9 cellular contexts compared by ENCODE assay signal in the genomic region with DNA sequence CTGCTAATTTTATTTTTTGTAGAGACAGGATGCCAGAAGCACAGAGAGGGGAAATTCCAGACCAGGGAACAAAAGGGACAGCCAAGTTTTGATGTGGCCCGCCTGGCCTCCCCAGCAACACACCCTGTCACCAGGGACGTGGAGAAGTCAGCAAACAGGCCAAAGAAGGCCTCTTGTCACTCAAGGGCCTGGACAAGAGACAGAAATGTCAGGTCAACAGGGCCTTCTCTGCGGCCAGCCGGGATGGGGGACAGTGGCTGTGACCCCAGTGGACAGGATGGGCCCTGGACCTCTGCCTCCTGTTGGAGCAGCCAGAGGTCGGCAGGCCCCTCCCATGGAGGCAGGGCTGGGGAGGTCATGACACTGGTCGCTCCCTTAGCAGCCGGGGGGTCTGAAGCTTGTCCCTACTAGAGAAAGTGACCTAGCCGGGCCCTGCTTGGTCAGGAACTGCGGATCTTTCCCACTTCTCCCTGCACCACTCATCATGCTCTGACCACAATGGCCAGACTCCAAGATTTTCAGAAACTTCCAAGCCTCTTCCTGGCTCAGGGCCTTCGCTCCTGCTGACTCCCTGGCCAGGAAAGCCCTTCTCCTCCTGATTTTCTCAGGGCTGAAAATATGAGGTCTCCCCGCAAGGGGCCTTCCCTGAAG. TPM values are rescaled to one million over a fixed set of nuclear protein-coding genes. Genes with fewer than 3 reads are reported as not detected.
DNase-seq lines count a peak whose midpoint lies in the region; ATAC-seq and TF ChIP-seq lines count a peak whose summit lies in the region.
"Had no signal": no experiment of that assay in that cellular context is flagged by ENCODE, and none has a peak within 500 bp of the region (broad histone marks: within the 10 kb centered on the region; RNA-seq: fewer than 3 reads in every experiment).

No MANE protein-coding gene starts in this region.

- no peak for TF ChIP-seq POLR2A in upper lobe of left lung (IDR thresholded peaks at IDR 0.05)

- H3K4me1 Mint-ChIP-seq in type B pancreatic cell (ENCODE audit: unreplicated experiment), result no peaks in the 10 kb centered on the region

- H3K36me3 ChIP-seq in mucosa of rectum (ENCODE audit: control insufficient read depth in 2 of 2, insufficient read depth in 2 of 2, low read length in 2 of 2) (no peaks in the 10 kb centered on the region), upper lobe of left lung (no peaks in the 10 kb centered on the region)

- no peak for TF ChIP-seq CTCF in epithelial cell of esophagus (IDR thresholded peaks at IDR 0.05; ENCODE audit: insufficient read depth, low read depth, low read length, missing control alignments)
- no peak for TF ChIP-seq CTCF in upper lobe of left lung (IDR thresholded peaks at IDR 0.05)
- no peak for TF ChIP-seq CTCF in type B pancreatic cell (conservative IDR thresholded peaks at IDR 0.05)

- H3K27me3 ChIP-seq in mucosa of rectum (ENCODE audit: control insufficient read depth in 2 of 2, insufficient read depth in 2 of 2, low read length in 2 of 2), result no peaks in the 10 kb centered on the region
- H3K27me3 ChIP-seq in upper lobe of left lung, result no peaks in the 10 kb centered on the region

- H3K27me3 Mint-ChIP-seq in type B pancreatic cell, result peaks cover 10% of the 10 kb centered on the region
- H3K27me3 Mint-ChIP-seq: naive B cell had no signal

- no peak overlapping the region for H3K27ac Mint-ChIP-seq in type B pancreatic cell

- H3K9ac ChIP-seq in mucosa of rectum (ENCODE audit: low read depth in 1 of 2, low read length in 2 of 2), result no peak overlapping the region

- peak in 2 of 4 donors; percentile 0 to 78 for TF ChIP-seq EP300 in upper lobe of left lung (IDR thresholded peaks at IDR 0.05)

- no peak overlapping the region for H3K4me3 Mint-ChIP-seq in type B pancreatic cell

- peak; percentile 16 to 65 for DNase-seq in NCI-H446 (lab: John Stamatoyannopoulos, UW)
- DNase-seq in epithelial cell of esophagus (ENCODE audit: low read depth), result peak; percentile 35
- DNase-seq in upper lobe of left lung, result peak; percentile 81 to 82
- no peak for DNase-seq in NCI-H146 treated with DMSO at 0.1 percent for 48 hours (lab: John Stamatoyannopoulos, UW; ENCODE audit: unreplicated experiment)
- DNase-seq in type B pancreatic cell (ENCODE audit: extremely low spot score, unreplicated experiment), result no peak
- DNase-seq: naive B cell had no signal

- no peaks in the 10 kb centered on the region for H3K36me3 Mint-ChIP-seq in type B pancreatic cell
- H3K36me3 Mint-ChIP-seq: naive B cell had no signal

- ATAC-seq in upper lobe of left lung (ENCODE audit: low FRiP score in 2 of 2) (peak; percentile 70 to 79), HG02938 (IDR thresholded peaks at IDR 0.05; ENCODE audit: unreplicated experiment) (no peak), GM21367 (IDR thresholded peaks at IDR 0.05; ENCODE audit: unreplicated experiment) (no peak)

- H3K9me3 Mint-ChIP-seq in type B pancreatic cell, result no peaks in the 10 kb centered on the region
- H3K9me3 Mint-ChIP-seq: naive B cell had no signal

- H3K4me3 ChIP-seq in epithelial cell of esophagus (ENCODE audit: low read length) (no peak overlapping the region), mucosa of rectum (ENCODE audit: low read length in 2 of 2) (no peak overlapping the region), upper lobe of left lung (no peak overlapping the region)

- H3K27ac ChIP-seq in mucosa of rectum (ENCODE audit: low read depth in 2 of 2, low read length in 2 of 2) (peak overlapping the region; percentile 71 to 86), upper lobe of left lung (peak overlapping the region; percentile 89 to 93 (median 90))

- whole genome bisulfite sequencing in upper lobe of left lung, 2 donors, result 15 to 26% methylated on average over 6 to 11 of the region's 11 CpGs

- no peaks in the 10 kb centered on the region for H3K9me3 ChIP-seq in mucosa of rectum (ENCODE audit: control insufficient read depth in 2 of 2, low read length in 2 of 2)
- H3K9me3 ChIP-seq in upper lobe of left lung, result no peaks in the 10 kb centered on the region

- peaks cover 10 to 12% of the 10 kb centered on the region in 2 donors for H3K4me1 ChIP-seq in mucosa of rectum (ENCODE audit: control insufficient read depth in 2 of 2, insufficient read depth in 2 of 2, low read length in 2 of 2)
- H3K4me1 ChIP-seq in upper lobe of left lung, result peaks cover 42 to 51% (median 49%) of the 10 kb centered on the region in 4 donors

RNA-seq across cellular contexts. Expression of gene TVP23A, which starts 9.2 kb away (rescaled TPM):
- total RNA-seq in upper lobe of left lung (1 to 10 TPM in 1 of 6 donors, under 1 TPM in 3, not detected in 2; 0.20 to 2.3 (median 0.61) TPM), type B pancreatic cell (ENCODE audit: low replicate concordance) (0.62 and 2.5 TPM in 2 replicates)

RNA-seq across cellular contexts. Expression of gene CIITA, which starts 49.2 kb away (rescaled TPM):
- total RNA-seq in upper lobe of left lung, result 100 to 1,000 TPM in 2 of 6 donors, 10 to 100 TPM in 4; 27.2 to 145 (median 83.2) TPM
- total RNA-seq in type B pancreatic cell (ENCODE audit: low replicate concordance), result not detected in 2 replicates

Comparison
In these comparisons a context has a peak if more than half of its experiments do, and no peak if none do; other contexts are left out.
1. DNase-seq: peak in NCI-H446 (2 of 2), epithelial cell of esophagus (single experiment) and upper lobe of left lung (2 of 2); none in NCI-H146 treated with DMSO at 0.1 percent for 48 hours (single experiment) and type B pancreatic cell (single experiment).
2. ATAC-seq: peak in upper lobe of left lung (2 of 2); none in HG02938 (single experiment) and GM21367 (single experiment).
3. RNA of gene CIITA, which starts 49.2 kb away (total RNA-seq): 27.2 to 145 TPM in upper lobe of left lung; not detected in type B pancreatic cell; every median in the first group is over 10 times any median in the second.